Comparison of ENCODE assay signal across 1 cellular context in the genomic region with DNA sequence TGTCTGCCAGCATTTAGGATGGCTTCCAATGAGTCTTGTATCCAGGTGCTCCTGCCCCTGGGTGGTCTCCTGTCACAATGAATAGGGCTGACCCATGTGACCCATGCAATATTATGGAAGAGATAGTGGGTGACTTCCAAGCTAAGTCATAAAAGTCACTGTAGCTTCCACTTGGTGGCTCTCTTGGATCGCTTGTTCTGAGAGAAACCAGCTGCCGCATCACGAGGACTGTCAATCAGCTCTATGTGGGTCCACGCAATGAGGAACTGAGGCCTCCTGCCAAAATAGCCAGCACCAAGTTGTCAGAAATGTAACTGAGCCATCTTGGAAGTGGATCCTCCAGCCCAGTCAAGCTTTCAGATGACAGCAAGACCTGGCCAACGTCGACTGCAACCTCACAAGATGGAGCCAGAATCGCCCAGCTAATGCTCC.
TF ChIP-seq lines count a peak whose summit lies in the region.

No MANE protein-coding gene starts in this region.

TF ChIP-seq in H1, 55 proteins besides CTCF, POLR2A, EP300 and RAD21:
- TF ChIP-seq YY1 (IDR thresholded peaks at IDR 0.05; ENCODE audit: low read depth, low read length) (no peak), FOSL1 (IDR thresholded peaks at IDR 0.05; ENCODE audit: insufficient read depth, low read depth, low read length) (no peak), JUND (IDR thresholded peaks at IDR 0.05; ENCODE audit: low read length) (no peak), CBX8 (IDR thresholded peaks at IDR 0.05; ENCODE audit: borderline replicate concordance, low read depth, low read length) (no peak), RFX5 (IDR thresholded peaks at IDR 0.05; ENCODE audit: borderline replicate concordance, low read depth, low read length) (no peak), POLR2AphosphoS5 (IDR thresholded peaks at IDR 0.05; ENCODE audit: low read depth, low read length) (no peak), NANOG (IDR thresholded peaks at IDR 0.05; ENCODE audit: insufficient read depth, low read depth, low read length, poor library complexity, severe bottlenecking) (no peak), CTBP2 (IDR thresholded peaks at IDR 0.05; ENCODE audit: borderline replicate concordance, insufficient read depth, insufficient read length, low read length) (no peak)
- TF ChIP-seq, protein P1, sequence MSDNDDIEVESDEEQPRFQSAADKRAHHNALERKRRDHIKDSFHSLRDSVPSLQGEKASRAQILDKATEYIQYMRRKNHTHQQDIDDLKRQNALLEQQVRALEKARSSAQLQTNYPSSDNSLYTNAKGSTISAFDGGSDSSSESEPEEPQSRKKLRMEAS (IDR thresholded peaks at IDR 0.05) = no peak
- TF ChIP-seq, protein P2, sequence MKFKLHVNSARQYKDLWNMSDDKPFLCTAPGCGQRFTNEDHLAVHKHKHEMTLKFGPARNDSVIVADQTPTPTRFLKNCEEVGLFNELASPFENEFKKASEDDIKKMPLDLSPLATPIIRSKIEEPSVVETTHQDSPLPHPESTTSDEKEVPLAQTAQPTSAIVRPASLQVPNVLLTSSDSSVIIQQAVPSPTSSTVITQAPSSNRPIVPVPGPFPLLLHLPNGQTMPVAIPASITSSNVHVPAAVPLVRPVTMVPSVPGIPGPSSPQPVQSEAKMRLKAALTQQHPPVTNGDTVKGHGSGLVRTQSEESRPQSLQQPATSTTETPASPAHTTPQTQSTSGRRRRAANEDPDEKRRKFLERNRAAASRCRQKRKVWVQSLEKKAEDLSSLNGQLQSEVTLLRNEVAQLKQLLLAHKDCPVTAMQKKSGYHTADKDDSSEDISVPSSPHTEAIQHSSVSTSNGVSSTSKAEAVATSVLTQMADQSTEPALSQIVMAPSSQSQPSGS (IDR thresholded peaks at IDR 0.05; ENCODE audit: low read length) = no peak
TF ChIP-seq in H1: peak in this region for 0.
